In genomic region chr12:76810690-76811434, GRCh38 we compare ENCODE assay signal across 24 cellular contexts. TPM values are rescaled to one million over a fixed set of nuclear protein-coding genes. Genes with fewer than 3 reads are reported as not detected.
A peak's percentile ranks its signal among the peaks of the same experiment; 100 is the strongest.
DNase-seq lines count a peak whose midpoint lies in the region; ATAC-seq and TF ChIP-seq lines count a peak whose summit lies in the region.
"Had no signal": no experiment of that assay in that cellular context is flagged by ENCODE, and none has a peak within 500 bp of the region (broad histone marks: within the 10 kb centered on the region; RNA-seq: fewer than 3 reads in every experiment).

No MANE protein-coding gene starts in this region.

- no peak overlapping the region for H3K4me3 Mint-ChIP-seq in H9
- H3K4me3 Mint-ChIP-seq: activated naive CD8-positive, alpha-beta T cell treated with anti-CD3 and anti-CD28 coated beads for 36 hours; naive thymus-derived CD8-positive, alpha-beta T cell; T-helper 17 cell had no signal

- no peak overlapping the region for H2BK12ac ChIP-seq in H9 (ENCODE audit: insufficient read length, low read depth, low read length)

- H3K9ac ChIP-seq in H9 (ENCODE audit: extremely low read depth, insufficient read length, low read length), result no peak overlapping the region

- no peaks in the 10 kb centered on the region for H3K9me3 Mint-ChIP-seq in H9
- H3K9me3 Mint-ChIP-seq: activated naive CD8-positive, alpha-beta T cell treated with anti-CD3 and anti-CD28 coated beads for 36 hours; naive thymus-derived CD8-positive, alpha-beta T cell had no signal

- no peaks in the 10 kb centered on the region for H3K23me2 ChIP-seq in H9 (ENCODE audit: insufficient read length, low read depth, low read length, poor library complexity, severe bottlenecking)

- H3K56ac ChIP-seq in H9 (ENCODE audit: insufficient read length, low read depth, low read length), result no peak overlapping the region

- no CpG with 5 or more reads among the region's 6 CpGs for WGBS in H9 (ENCODE audit: extremely low coverage, insufficient read length, low lambda C conversion rate)

- no peaks in the 10 kb centered on the region for H3K79me2 ChIP-seq in H9 (ENCODE audit: insufficient read depth, low read length)

- no peak overlapping the region for H4K8ac ChIP-seq in H9 (replicated peaks; ENCODE audit: insufficient read length, low read depth, low read length)

- H3K18ac ChIP-seq in H9 (ENCODE audit: insufficient read length, low read depth, low read length), result no peak overlapping the region

- TF ChIP-seq CTCF in H9 (conservative IDR thresholded peaks at IDR 0.05), result no peak

- H2BK20ac ChIP-seq in H9 (ENCODE audit: low read depth, low read length, poor library complexity, severe bottlenecking), result no peak overlapping the region

- no peak overlapping the region for H2BK120ac ChIP-seq in H9 (ENCODE audit: low read depth, low read length, poor library complexity, severe bottlenecking)

- intact Hi-C loops in left colon (cut with DNase I, micrococcal nuclease), result no loop called here
- intact Hi-C loops in sciatic nerve (cut with DNase I), result no loop called here

- no peaks in the 10 kb centered on the region for H4K20me1 ChIP-seq in H9 (ENCODE audit: control insufficient read depth, insufficient read depth, insufficient read length)

- no peaks in the 10 kb centered on the region for H3K4me1 ChIP-seq in H9 (ENCODE audit: insufficient read depth, low read length)
- H3K4me1 ChIP-seq: Caco-2 had no signal

- H3K9me3 ChIP-seq in H9 (ENCODE audit: control insufficient read depth, low read depth, low read length), result no peaks in the 10 kb centered on the region
- H3K9me3 ChIP-seq: Caco-2, heart left ventricle had no signal

- H3K27ac Mint-ChIP-seq in H9, result peak overlapping the region; percentile 32 to 66 (median 45); a peak in 3 of 7 replicates
- H3K27ac Mint-ChIP-seq: activated naive CD8-positive, alpha-beta T cell treated with anti-CD3 and anti-CD28 coated beads for 36 hours; naive thymus-derived CD8-positive, alpha-beta T cell; T-helper 17 cell had no signal

- no peak overlapping the region for H2AK5ac ChIP-seq in H9 (ENCODE audit: insufficient read length, low read length)

- H3K4me1 Mint-ChIP-seq in H9, result no peaks in the 10 kb centered on the region
- H3K4me1 Mint-ChIP-seq: activated naive CD8-positive, alpha-beta T cell treated with anti-CD3 and anti-CD28 coated beads for 36 hours had no signal

- ATAC-seq in left colon (peak; percentile 59), sciatic nerve (peak; percentile 39), HG03439 (IDR thresholded peaks at IDR 0.05; ENCODE audit: unreplicated experiment) (no peak)
- ATAC-seq: HCT116; naive thymus-derived CD8-positive, alpha-beta T cell; SK-N-SH treated with all-trans-retinoic acid at 6 μM for 48 hours; T-helper 17 cell had no signal

- no peak overlapping the region for H3T11ph ChIP-seq in H9 (ENCODE audit: low read length)

- no peak overlapping the region for H2BK15ac ChIP-seq in H9 (ENCODE audit: low read depth, low read length)

- no peak overlapping the region for H4K5ac ChIP-seq in H9 (ENCODE audit: insufficient read length, low read depth, low read length)

- H3K14ac ChIP-seq in H9 (ENCODE audit: insufficient read depth, low read length), result no peak overlapping the region

- H3K27me3 Mint-ChIP-seq in H9 (ENCODE audit: low read depth), result no peaks in the 10 kb centered on the region
- H3K27me3 Mint-ChIP-seq: activated naive CD8-positive, alpha-beta T cell treated with anti-CD3 and anti-CD28 coated beads for 36 hours; naive thymus-derived CD8-positive, alpha-beta T cell; T-helper 17 cell had no signal

- H3K79me1 ChIP-seq in H9 (ENCODE audit: insufficient read depth, low read depth, low read length, poor library complexity, severe bottlenecking), result no peaks in the 10 kb centered on the region

- no peak overlapping the region for H3K27ac ChIP-seq in H9 (ENCODE audit: insufficient read length, low read depth, low read length)

- DNase-seq in H9 (no peak), astrocyte of the hippocampus (ENCODE audit: low read depth, low spot score) (peak; percentile 26), left colon (no peak), sciatic nerve (ENCODE audit: low spot score) (no peak), cerebellar nuclear complex (lab: John Stamatoyannopoulos, UW) (no peak), KG1 (lab: John Stamatoyannopoulos, UW) (no peak)
- DNase-seq: activated effector memory CD4-positive, alpha-beta T cell treated with anti-CD3 and anti-CD28 coated beads, Interleukin-2, amount 50 U/mL, for 16 hours; activated naive CD8-positive, alpha-beta T cell treated with anti-CD3 and anti-CD28 coated beads for 36 hours; aorta; Caco-2; DND-41; heart left ventricle; KBM-7; mesenchymal stem cell; MM.1S; naive thymus-derived CD8-positive, alpha-beta T cell; NCI-H1417 treated with DMSO at 0.1 percent for 48 hours; NCI-H2081 treated with DMSO at 0.1 percent for 48 hours; stimulated activated CD4-positive, alpha-beta T cell treated with anti-CD3 and anti-CD28 coated beads, Interleukin-2, amount 100 ng/mL, for 48 hours; T-helper 17 cell; trophoblast cell had no signal

- no peak overlapping the region for H4K91ac ChIP-seq in H9 (ENCODE audit: insufficient read length, low read depth, low read length)

- H2BK5ac ChIP-seq in H9 (ENCODE audit: insufficient read length, low read length), result no peak overlapping the region

- no peak overlapping the region for H3K23ac ChIP-seq in H9 (ENCODE audit: insufficient read length, low read depth, low read length)

- peaks cover 0 to 27% (median 14%) of the 10 kb centered on the region in 3 experiments; a peak in 5 of 7 replicates for H3K36me3 Mint-ChIP-seq in H9 (ENCODE audit: insufficient read depth in 1 of 3, low read depth in 3 of 3)

- no peak overlapping the region for H2AFZ ChIP-seq in H9 (ENCODE audit: low read length)

- H3K4me2 ChIP-seq in H9 (ENCODE audit: insufficient read depth, insufficient read length, low read length), result no peak overlapping the region

- no peaks in the 10 kb centered on the region for H3K27me3 ChIP-seq in H9 (ENCODE audit: insufficient read depth, low read length)
- H3K27me3 ChIP-seq: heart left ventricle had no signal

- H3K4ac ChIP-seq in H9 (ENCODE audit: low read depth, low read length), result no peak overlapping the region

RNA-seq across cellular contexts. Expression of gene ZDHHC17, which starts 46.9 kb away (rescaled TPM):
- total RNA-seq in H9 (2021) (27.7 and 32.6 TPM in 2 replicates), left colon (10 to 100 TPM; 14.5 to 17.1 TPM), sciatic nerve (67.3 TPM)
